ENCODE assay signal across 8 cellular contexts in genomic region chr6:161370882-161371281, GRCh38.
A peak's percentile ranks its signal among the peaks of the same experiment; 100 is the strongest.
DNase-seq lines count a peak whose midpoint lies in the region; ATAC-seq, FAIRE-seq and TF ChIP-seq lines count a peak whose summit lies in the region.

No MANE protein-coding gene starts in this region.

- peak; percentile 93 for FAIRE-seq in G401.6 (lab: Jason Lieb, UNC)

- H3K27ac ChIP-seq in SJCRH30 (no peak overlapping the region), psoas muscle (no peak overlapping the region)

- peak; percentile 23 for DNase-seq in KG1 (lab: John Stamatoyannopoulos, UW)
- peak; percentile 69 to 89 for DNase-seq in SJCRH30
- peak; percentile 18 for DNase-seq in activated gamma-delta T cell (lab: John Stamatoyannopoulos, UW)
- DNase-seq in germinal center (ENCODE audit: low spot score), result peak; percentile 67
- peak; percentile 40 to 67 for DNase-seq in psoas muscle
- DNase-seq in lower leg skin (ENCODE audit: low spot score in 2 of 2), result no peak

- H3K36me3 ChIP-seq in SJCRH30, result no peaks in the 10 kb centered on the region
- no peaks in the 10 kb centered on the region for H3K36me3 ChIP-seq in psoas muscle (ENCODE audit: insufficient read depth in 1 of 2, low read depth in 1 of 2)

- H3K4me3 ChIP-seq in SJCRH30, result no peak overlapping the region
- H3K4me3 ChIP-seq in psoas muscle, result no peak overlapping the region
- H3K4me3 ChIP-seq in lower leg skin (ENCODE audit: low read depth, poor library complexity, severe bottlenecking), result no peak overlapping the region

- intact Hi-C loops in psoas muscle (cut with DNase I), result loop anchor here (10.0 kb wide), 4 partner anchors 206 to 846 kb away; no protein-coding TSS in a partner anchor
- intact Hi-C loops in lower leg skin (cut with DNase I; ENCODE audit: low total_unique reads), result loop anchor here (5.0 kb wide), 1 partner anchor 639 kb away; no protein-coding TSS in a partner anchor

- H3K9me3 ChIP-seq in SJCRH30 (replicated peaks) (no peaks in the 10 kb centered on the region), psoas muscle (no peaks in the 10 kb centered on the region)

- TF ChIP-seq CTCF in psoas muscle (IDR thresholded peaks at IDR 0.05) (peak; percentile 67), lower leg skin (IDR thresholded peaks at IDR 0.05) (no peak)

- TF ChIP-seq POLR2A in lower leg skin (IDR thresholded peaks at IDR 0.05), result no peak

- 37 to 42% (median 40%) methylated on average over 9 of the region's 9 CpGs for WGBS in psoas muscle, 3 donors
- WGBS in lower leg skin, 2 donors, result 31% methylated on average over 9 of the region's 9 CpGs

- H3K4me1 ChIP-seq in SJCRH30 (peaks cover 2% of the 10 kb centered on the region; the same call in 1 of the 2 replicates), psoas muscle (peaks cover 6% of the 10 kb centered on the region)

- H3K27me3 ChIP-seq in SJCRH30, result no peaks in the 10 kb centered on the region
- no peaks in the 10 kb centered on the region for H3K27me3 ChIP-seq in psoas muscle (ENCODE audit: insufficient read depth in 3 of 3, low read length in 2 of 3)

- ATAC-seq in GM21723 (IDR thresholded peaks at IDR 0.05; ENCODE audit: unreplicated experiment) (peak; percentile 91), psoas muscle (peak in 2 of 4 donors; percentile 41 to 49)

Comparison
In these comparisons a context has a peak if more than half of its experiments do, and no peak if none do; other contexts are left out.
1. DNase-seq: peak in KG1 (single experiment), SJCRH30 (2 of 2), activated gamma-delta T cell (single experiment), germinal center (single experiment) and psoas muscle (2 of 2); none in lower leg skin (0 of 2).